1 cellular context compared by ENCODE assay signal in the genomic region with DNA sequence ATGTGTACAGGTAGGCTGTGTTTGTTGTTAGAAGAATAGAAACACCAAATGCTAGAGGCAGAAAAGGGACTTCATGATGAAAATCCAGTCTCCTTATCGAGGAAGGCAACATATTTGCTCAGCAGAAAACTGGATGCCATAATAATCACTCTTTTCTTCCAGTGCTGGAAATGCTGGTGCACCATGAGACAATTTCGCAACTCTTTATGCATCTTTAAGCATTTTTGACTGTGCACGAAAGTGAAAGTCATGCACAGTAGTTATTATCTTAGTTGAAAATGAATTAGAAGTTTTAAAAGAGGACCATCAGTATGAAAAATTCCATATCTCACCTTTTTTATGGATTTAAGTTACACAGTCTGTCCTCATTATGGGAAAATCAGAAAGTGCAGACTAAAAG.
TF ChIP-seq lines count a peak whose summit lies in the region.

No MANE protein-coding gene starts in this region.

TF ChIP-seq in HepG2, 621 proteins besides CTCF, POLR2A, EP300 and RAD21:
- TF ChIP-seq KDM3A (CRISPR knock-in tag; IDR thresholded peaks at IDR 0.05; ENCODE audit: low read depth) (no peak), CEBPB (IDR thresholded peaks at IDR 0.05; ENCODE audit: borderline replicate concordance, low read depth, low read length) (peak; percentile 65), ZFX (CRISPR knock-in tag; IDR thresholded peaks at IDR 0.05; ENCODE audit: low read depth) (no peak), CEBPG (CRISPR knock-in tag; IDR thresholded peaks at IDR 0.05) (peak; percentile 65)
